13 cellular contexts compared by ENCODE assay signal in the genomic region with DNA sequence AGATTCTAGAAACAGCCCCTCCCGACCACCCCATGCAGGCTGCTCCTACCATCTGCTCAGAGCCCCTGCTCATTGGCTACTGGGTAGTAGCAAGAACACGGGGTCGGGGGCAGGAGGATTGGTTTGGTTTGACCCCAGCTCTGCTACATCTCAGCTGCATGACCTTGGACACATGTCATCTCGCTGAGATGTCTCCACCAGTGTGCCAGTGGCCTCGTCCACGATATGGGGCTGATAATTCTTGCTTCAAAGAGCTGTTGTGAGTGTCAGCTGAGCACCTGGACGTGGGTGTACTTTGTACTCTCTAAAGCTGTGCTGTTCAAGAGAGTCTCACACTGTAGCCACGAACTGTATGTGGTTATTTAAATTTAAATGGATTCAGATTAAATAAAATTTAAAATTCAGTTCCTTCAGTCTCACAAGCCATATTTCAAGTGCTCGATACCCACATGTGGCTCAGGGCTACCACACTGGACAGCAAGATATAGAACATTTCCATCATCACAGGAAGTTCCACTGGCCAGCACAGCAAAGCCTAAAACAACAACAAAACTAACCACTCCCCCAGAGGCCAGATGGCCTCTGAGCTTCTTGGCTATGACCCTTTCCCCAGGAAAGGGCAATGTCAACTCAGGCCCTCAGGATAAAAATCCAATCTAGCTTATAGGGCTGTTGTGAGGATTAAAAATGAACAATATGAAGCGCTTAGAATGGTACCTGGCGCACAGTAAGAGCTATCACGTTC. TPM values are rescaled to one million over a fixed set of nuclear protein-coding genes. Genes with fewer than 3 reads are reported as not detected.
DNase-seq lines count a peak whose midpoint lies in the region; ATAC-seq, FAIRE-seq and TF ChIP-seq lines count a peak whose summit lies in the region.
"Had no signal": no experiment of that assay in that cellular context is flagged by ENCODE, and none has a peak within 500 bp of the region (broad histone marks: within the 10 kb centered on the region; RNA-seq: fewer than 3 reads in every experiment).

No MANE protein-coding gene starts in this region.

- H3K27ac Mint-ChIP-seq in astrocyte (ENCODE audit: unreplicated experiment): peak overlapping the region; percentile 27
- H3K27ac Mint-ChIP-seq in activated naive CD4-positive, alpha-beta T cell treated with anti-CD3 and anti-CD28 coated beads for 36 hours: no peak overlapping the region
- H3K27ac Mint-ChIP-seq: activated CD8-positive, alpha-beta memory T cell treated with anti-CD3 and anti-CD28 coated beads, Interleukin-2, amount 10 ng/mL, durations not matched to agents 7 days and 5 days; CD4-positive, CD25-positive, alpha-beta regulatory T cell had no signal

- peak; percentile 38 for DNase-seq in GM03348 (ENCODE audit: low spot score)
- DNase-seq in astrocyte (ENCODE audit: low read depth): no peak
- peak; percentile 51 for DNase-seq in hepatocyte (ENCODE audit: low spot score)
- no peak for DNase-seq in SHP77 treated with DMSO at 0.1 percent for 48 hours (lab: John Stamatoyannopoulos, UW)
- DNase-seq in activated naive CD4-positive, alpha-beta T cell treated with anti-CD3 and anti-CD28 coated beads for 36 hours: no peak
- DNase-seq in DMS79 treated with DMSO at 0.1 percent for 48 hours (lab: John Stamatoyannopoulos, UW): no peak
- DNase-seq: activated CD8-positive, alpha-beta memory T cell treated with anti-CD3 and anti-CD28 coated beads, Interleukin-2, amount 10 ng/mL, durations not matched to agents 7 days and 5 days; brain microvascular endothelial cell; CD4-positive, CD25-positive, alpha-beta regulatory T cell; NCI-H510A had no signal

- ATAC-seq in GM18517 (IDR thresholded peaks at IDR 0.05; ENCODE audit: unreplicated experiment): no peak
- ATAC-seq: activated CD8-positive, alpha-beta memory T cell treated with anti-CD3 and anti-CD28 coated beads, Interleukin-2, amount 10 ng/mL, durations not matched to agents 7 days and 5 days had no signal

- H3K9me3 ChIP-seq in astrocyte (ENCODE audit: insufficient read depth, low read depth, low read length) (no peaks in the 10 kb centered on the region), hepatocyte (ENCODE audit: low read depth) (no peaks in the 10 kb centered on the region)

- H3K9me2 ChIP-seq in hepatocyte (replicated peaks; ENCODE audit: insufficient read depth): no peaks in the 10 kb centered on the region

- intact Hi-C loops in activated naive CD4-positive, alpha-beta T cell treated with anti-CD3 and anti-CD28 coated beads for 36 hours (cut with micrococcal nuclease): no loop called here

- H3K4me3 ChIP-seq in astrocyte (ENCODE audit: insufficient read depth, low read depth, low read length) (no peak overlapping the region), hepatocyte (no peak overlapping the region), skin epidermis (no peak overlapping the region)

- H3K4me1 Mint-ChIP-seq in astrocyte (ENCODE audit: low read depth, unreplicated experiment): peaks cover 54% of the 10 kb centered on the region
- no peaks in the 10 kb centered on the region for H3K4me1 Mint-ChIP-seq in activated naive CD4-positive, alpha-beta T cell treated with anti-CD3 and anti-CD28 coated beads for 36 hours (ENCODE audit: low read depth)
- H3K4me1 Mint-ChIP-seq: activated CD8-positive, alpha-beta memory T cell treated with anti-CD3 and anti-CD28 coated beads, Interleukin-2, amount 10 ng/mL, durations not matched to agents 7 days and 5 days; CD4-positive, CD25-positive, alpha-beta regulatory T cell had no signal

- no peak overlapping the region for H2AFZ ChIP-seq in astrocyte (ENCODE audit: low read depth, low read length)
- H2AFZ ChIP-seq in hepatocyte: no peak overlapping the region

- FAIRE-seq in astrocyte (lab: Jason Lieb, UNC): no peak

- H3K36me3 Mint-ChIP-seq in astrocyte (ENCODE audit: low read depth, unreplicated experiment): peaks cover 14% of the 10 kb centered on the region
- no peaks in the 10 kb centered on the region for H3K36me3 Mint-ChIP-seq in activated naive CD4-positive, alpha-beta T cell treated with anti-CD3 and anti-CD28 coated beads for 36 hours (ENCODE audit: low read depth)
- H3K36me3 Mint-ChIP-seq: activated CD8-positive, alpha-beta memory T cell treated with anti-CD3 and anti-CD28 coated beads, Interleukin-2, amount 10 ng/mL, durations not matched to agents 7 days and 5 days had no signal

- H3K36me3 ChIP-seq in astrocyte (ENCODE audit: insufficient read depth, low read length): no peaks in the 10 kb centered on the region
- H3K36me3 ChIP-seq in hepatocyte (replicated peaks; ENCODE audit: insufficient read depth, low read depth): no peaks in the 10 kb centered on the region
- H3K36me3 ChIP-seq: brain microvascular endothelial cell had no signal

- 74% methylated on average over 12 of the region's 12 CpGs for WGBS in hepatocyte (ENCODE audit: low lambda C conversion rate, missing lambda C conversion rate)

- no peak overlapping the region for H3K9ac ChIP-seq in astrocyte (ENCODE audit: low read length)

- CTCF ChIA-PET in activated naive CD4-positive, alpha-beta T cell treated with anti-CD3 and anti-CD28 coated beads for 36 hours (lab: Charles Lee): no interaction called here

- peaks cover 27% of the 10 kb centered on the region for H4K20me1 ChIP-seq in astrocyte (ENCODE audit: insufficient read depth, low read length)
- H4K20me1 ChIP-seq in hepatocyte (ENCODE audit: insufficient read depth, poor library complexity, severe bottlenecking): no peaks in the 10 kb centered on the region

- H3K4me1 ChIP-seq in astrocyte (ENCODE audit: insufficient read depth, low read length) (peaks cover 34% of the 10 kb centered on the region), hepatocyte (ENCODE audit: insufficient read depth) (peaks cover 29% of the 10 kb centered on the region)

- H3K4me2 ChIP-seq in astrocyte (ENCODE audit: low read length) (no peak overlapping the region), hepatocyte (no peak overlapping the region)

- no peak overlapping the region for H3K27ac ChIP-seq in astrocyte (ENCODE audit: low read depth, low read length)
- peak overlapping the region; percentile 91 for H3K27ac ChIP-seq in hepatocyte
- peak overlapping the region in 19 of 21 experiments; percentile 10 to 85 (median 62) for H3K27ac ChIP-seq in skin epidermis
- H3K27ac ChIP-seq: brain microvascular endothelial cell had no signal

- H3K9me3 Mint-ChIP-seq in astrocyte (ENCODE audit: unreplicated experiment): no peaks in the 10 kb centered on the region
- no peaks in the 10 kb centered on the region for H3K9me3 Mint-ChIP-seq in activated naive CD4-positive, alpha-beta T cell treated with anti-CD3 and anti-CD28 coated beads for 36 hours
- H3K9me3 Mint-ChIP-seq: neural crest cell had no signal

- H3K79me2 ChIP-seq in astrocyte (ENCODE audit: insufficient read depth, low read length) (peaks cover 85% of the 10 kb centered on the region), hepatocyte (no peaks in the 10 kb centered on the region)

- H3K27me3 Mint-ChIP-seq in astrocyte (ENCODE audit: low read depth, unreplicated experiment): no peaks in the 10 kb centered on the region
- no peaks in the 10 kb centered on the region for H3K27me3 Mint-ChIP-seq in activated naive CD4-positive, alpha-beta T cell treated with anti-CD3 and anti-CD28 coated beads for 36 hours (ENCODE audit: low read depth)
- H3K27me3 Mint-ChIP-seq: CD4-positive, CD25-positive, alpha-beta regulatory T cell had no signal

- H3K4me3 Mint-ChIP-seq in astrocyte (ENCODE audit: unreplicated experiment): no peak overlapping the region
- H3K4me3 Mint-ChIP-seq in activated naive CD4-positive, alpha-beta T cell treated with anti-CD3 and anti-CD28 coated beads for 36 hours: no peak overlapping the region
- H3K4me3 Mint-ChIP-seq: activated CD8-positive, alpha-beta memory T cell treated with anti-CD3 and anti-CD28 coated beads, Interleukin-2, amount 10 ng/mL, durations not matched to agents 7 days and 5 days; CD4-positive, CD25-positive, alpha-beta regulatory T cell; neural crest cell had no signal

- H3K27me3 ChIP-seq in astrocyte (ENCODE audit: insufficient read depth, low read length) (no peaks in the 10 kb centered on the region), hepatocyte (no peaks in the 10 kb centered on the region)
- H3K27me3 ChIP-seq: brain microvascular endothelial cell had no signal

- TF ChIP-seq CTCF in astrocyte (IDR thresholded peaks at IDR 0.05; ENCODE audit: insufficient read depth, low read depth, low read length) (no peak), hepatocyte (IDR thresholded peaks at IDR 0.05; ENCODE audit: poor library complexity) (no peak)

RNA-seq across cellular contexts. Expression of a gene that starts 18.6 kb away (rescaled TPM):
- total RNA-seq in astrocyte (162 and 196 TPM in 2 replicates), hepatocyte (3.0 and 8.6 TPM in 2 replicates)
- 6.7 and 7.6 TPM in 2 replicates for polyA plus RNA-seq in hepatocyte
- under 1 TPM; 0.32 to 0.55 TPM for total RNA-seq in activated naive CD4-positive, alpha-beta T cell treated with anti-CD3 and anti-CD28 coated beads for 36 hours

Comparison
In these comparisons a context has a peak if more than half of its experiments do, and no peak if none do; other contexts are left out.
1. DNase-seq: peak in GM03348 (single experiment) and hepatocyte (single experiment); none in astrocyte (single experiment), SHP77 treated with DMSO at 0.1 percent for 48 hours (single experiment), activated naive CD4-positive, alpha-beta T cell treated with anti-CD3 and anti-CD28 coated beads for 36 hours (single experiment) and DMS79 treated with DMSO at 0.1 percent for 48 hours (single experiment).
2. RNA of a gene that starts 18.6 kb away (total RNA-seq): 162 to 196 TPM in astrocyte; 3.0 to 8.6 TPM in hepatocyte and 0.32 to 0.55 TPM in activated naive CD4-positive, alpha-beta T cell treated with anti-CD3 and anti-CD28 coated beads for 36 hours; every median in the first group is over 10 times any median in the second.